Comparison of ENCODE assay signal across 35 cellular contexts in genomic region chr4:22910200-22910599, GRCh38.
"Had no signal": no experiment of that assay in that cellular context is flagged by ENCODE, and none has a peak within 500 bp of the region (broad histone marks: within the 10 kb centered on the region; RNA-seq: fewer than 3 reads in every experiment).

No MANE protein-coding gene starts in this region.

- H2AFZ ChIP-seq: PC-9 had no signal

- FAIRE-seq: RCC 7860 had no signal

- ATAC-seq: activated CD8-positive, alpha-beta T cell treated with anti-CD3 and anti-CD28 coated beads for 36 hours; activated T-cell treated with anti-CD3 and anti-CD28 coated beads, Interleukin-2, amount 50 U/mL, for 72 hours; activated T-helper 17 cell treated with anti-CD3 and anti-CD28 coated beads, Interleukin-2, amount 50 U/mL, for 72 hours; Right ventricle myocardium inferior; SK-N-SH treated with all-trans-retinoic acid at 6 μM for 48 hours; T-cell; T-helper 17 cell had no signal

- H3K4me2 ChIP-seq: PC-9 had no signal

- H3K27ac ChIP-seq: brain microvascular endothelial cell, PC-9, RWPE1, WERI-Rb-1 had no signal

- H3K4me3 ChIP-seq: PC-9 had no signal

- H3K36me3 ChIP-seq: brain microvascular endothelial cell, WERI-Rb-1 had no signal

- H3K27me3 ChIP-seq: brain microvascular endothelial cell had no signal

- DNase-seq: activated CD4-positive, alpha-beta T cell treated with anti-CD3 and anti-CD28 coated beads, Interleukin-2, amount 10 ng/mL, durations not matched to agents 24 days and 14 days; activated CD4-positive, alpha-beta T cell treated with anti-CD3 and anti-CD28 coated beads, Interleukin-2, amount 50 U/mL, for 4 hours; activated CD4-positive, CD25-positive, alpha-beta regulatory T cell; activated CD8-positive, alpha-beta T cell treated with anti-CD3 and anti-CD28 coated beads for 36 hours; activated effector memory CD4-positive, alpha-beta T cell treated with anti-CD3 and anti-CD28 coated beads, Interleukin-2, amount 50 U/mL, for 16 hours; activated naive CD4-positive, alpha-beta T cell; activated naive CD4-positive, alpha-beta T cell treated with anti-CD3 and anti-CD28 coated beads, Interleukin-2, amount 50 U/mL, for 16 hours; activated naive CD8-positive, alpha-beta T cell treated with anti-CD3 and anti-CD28 coated beads for 36 hours; activated T-cell treated with anti-CD3 and anti-CD28 coated beads, Interleukin-2, amount 50 U/mL, for 1 hour; activated T-cell treated with anti-CD3 and anti-CD28 coated beads, Interleukin-2, amount 50 U/mL, for 72 hours; amniotic stem cell; aorta; brain microvascular endothelial cell; central memory CD4-positive, alpha-beta T cell; Karpas-422; KBM-7; NCI-H1105; NCI-H1417 treated with DMSO at 0.1 percent for 48 hours; NCI-H1694; NCI-H1930; NCI-H2081 treated with DMSO at 0.1 percent for 48 hours; NCI-H345; NCI-H526; NCI-H748 treated with DMSO at 0.1 percent for 48 hours; NK-92 treated with Interleukin-12 subunit alpha and Interleukin-12 subunit beta, amount 100 ng/mL, for 24 hours; PC-9; SIG-M5; T-cell; T-helper 17 cell; WERI-Rb-1 had no signal
